12 cellular contexts compared by ENCODE assay signal in the genomic region with DNA sequence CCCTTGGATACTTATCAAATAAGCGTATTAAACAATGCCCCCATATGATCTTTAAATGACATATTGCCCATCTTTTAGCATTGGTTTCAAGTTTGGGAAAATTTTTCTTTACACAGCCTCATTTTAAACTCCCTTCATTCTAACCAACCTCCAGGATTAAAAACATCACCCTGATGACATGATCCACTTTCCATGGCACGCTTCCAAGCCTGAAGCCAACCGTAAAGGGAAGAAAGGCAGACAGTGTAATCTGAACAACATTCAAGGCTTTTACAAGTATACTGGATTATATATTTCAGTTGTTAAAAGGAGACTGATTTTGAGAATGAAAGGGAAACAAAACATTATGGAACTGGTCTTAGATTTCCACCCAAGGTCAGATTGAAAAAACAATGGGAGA.
"Had no signal": no experiment of that assay in that cellular context is flagged by ENCODE, and none has a peak within 500 bp of the region (broad histone marks: within the 10 kb centered on the region; RNA-seq: fewer than 3 reads in every experiment).

No MANE protein-coding gene starts in this region.

- H3K36me3 ChIP-seq: brain microvascular endothelial cell, esophagus squamous epithelium, pancreas, thoracic aorta had no signal

- H3K27ac ChIP-seq: brain microvascular endothelial cell, esophagus squamous epithelium, pancreas, thoracic aorta had no signal

- H3K4me3 ChIP-seq: esophagus squamous epithelium, mucosa of descending colon, pancreas, thoracic aorta had no signal

- DNase-seq: activated naive CD8-positive, alpha-beta T cell treated with anti-CD3 and anti-CD28 coated beads for 36 hours; brain microvascular endothelial cell; effector CD8-positive, alpha-beta T cell; esophagus squamous epithelium; hippocampal formation; kidney; left ventricle myocardium superior; mucosa of descending colon; naive thymus-derived CD4-positive, alpha-beta T cell; stimulated activated CD4-positive, alpha-beta T cell treated with anti-CD3 and anti-CD28 coated beads, Interleukin-2, amount 100 ng/mL, for 24 hours had no signal

- H3K4me1 ChIP-seq: esophagus squamous epithelium, pancreas had no signal

- H3K9me3 ChIP-seq: esophagus squamous epithelium, pancreas, thoracic aorta had no signal

- H3K27me3 ChIP-seq: brain microvascular endothelial cell, esophagus squamous epithelium, pancreas had no signal
